ENCODE assay signal across 20 cellular contexts in genomic region chrX:54446084-54446483, GRCh38. TPM values are rescaled to one million over a fixed set of nuclear protein-coding genes. Genes with fewer than 3 reads are reported as not detected.
DNase-seq lines count a peak whose midpoint lies in the region; ATAC-seq and TF ChIP-seq lines count a peak whose summit lies in the region.
"Had no signal": no experiment of that assay in that cellular context is flagged by ENCODE, and none has a peak within 500 bp of the region (broad histone marks: within the 10 kb centered on the region; RNA-seq: fewer than 3 reads in every experiment).

No MANE protein-coding gene starts in this region.

- no peaks in the 10 kb centered on the region for H3K27me3 ChIP-seq in H9 (ENCODE audit: insufficient read depth, low read length)
- H3K27me3 ChIP-seq: MG63, Peyer's patch, SJSA1 had no signal

- no peak overlapping the region for H3K4me3 Mint-ChIP-seq in H9
- H3K4me3 Mint-ChIP-seq in WTC11 = no peak overlapping the region
- H3K4me3 Mint-ChIP-seq in osteocyte (ENCODE audit: unreplicated experiment) = no peak overlapping the region
- H3K4me3 Mint-ChIP-seq: B cell, CD14-positive monocyte had no signal

- H3K27ac ChIP-seq in H9 (ENCODE audit: insufficient read length, low read depth, low read length) = no peak overlapping the region
- H3K27ac ChIP-seq: A549, Peyer's patch, SJSA1 had no signal

- no peak overlapping the region for H2AFZ ChIP-seq in H9 (ENCODE audit: low read length)

- no peak overlapping the region for H2BK20ac ChIP-seq in H9 (ENCODE audit: low read depth, low read length, poor library complexity, severe bottlenecking)

- H3K18ac ChIP-seq in H9 (ENCODE audit: insufficient read length, low read depth, low read length) = no peak overlapping the region

- H4K20me1 ChIP-seq in H9 (ENCODE audit: control insufficient read depth, insufficient read depth, insufficient read length) = no peaks in the 10 kb centered on the region

- H3K79me1 ChIP-seq in H9 (ENCODE audit: insufficient read depth, low read depth, low read length, poor library complexity, severe bottlenecking) = no peaks in the 10 kb centered on the region

- DNase-seq in H9 (peak; percentile 82), WTC11 (ENCODE audit: low spot score) (peak; percentile 21), islet precursor cell (peak; percentile 60), NCI-H510A treated with DMSO at 0.1 percent for 48 hours (lab: John Stamatoyannopoulos, UW) (no peak), DMS79 treated with DMSO at 0.1 percent for 48 hours (lab: John Stamatoyannopoulos, UW) (no peak), osteocyte (ENCODE audit: extremely low spot score, unreplicated experiment) (no peak)
- DNase-seq: DMS53, HCEC 1CT, MG63, NCI-H1048, NCI-H1417 treated with DMSO at 0.1 percent for 48 hours, NCI-H187, NCI-H446 treated with DMSO at 0.1 percent for 48 hours, Peyer's patch had no signal

- H4K5ac ChIP-seq in H9 (ENCODE audit: insufficient read length, low read depth, low read length) = no peak overlapping the region

- H3K79me2 ChIP-seq in H9 (ENCODE audit: insufficient read depth, low read length) = peaks cover 5% of the 10 kb centered on the region; the same call in 1 of the 2 replicates

- H3K9me3 ChIP-seq in H9 (ENCODE audit: control insufficient read depth, low read depth, low read length) = peaks cover 21% of the 10 kb centered on the region
- H3K9me3 ChIP-seq: A549, MG63, Peyer's patch, SJSA1 had no signal

- H3K4me1 ChIP-seq in H9 (ENCODE audit: insufficient read depth, low read length) = no peaks in the 10 kb centered on the region
- H3K4me1 ChIP-seq: SJSA1 had no signal

- H3K27ac Mint-ChIP-seq in H9 (no peak overlapping the region), WTC11 (no peak overlapping the region), osteocyte (ENCODE audit: unreplicated experiment) (no peak overlapping the region)
- H3K27ac Mint-ChIP-seq: B cell, CD14-positive monocyte had no signal

- no peak overlapping the region for H4K91ac ChIP-seq in H9 (ENCODE audit: insufficient read length, low read depth, low read length)

- no peak overlapping the region for H3K9ac ChIP-seq in H9 (ENCODE audit: extremely low read depth, insufficient read length, low read length)

- no peak overlapping the region for H2AK5ac ChIP-seq in H9 (ENCODE audit: insufficient read length, low read length)

- H3K27me3 Mint-ChIP-seq in H9 (ENCODE audit: low read depth) (peaks cover 3% of the 10 kb centered on the region; the same call in 1 of the 2 replicates), WTC11 (ENCODE audit: low read depth) (no peaks in the 10 kb centered on the region), osteocyte (ENCODE audit: unreplicated experiment) (no peaks in the 10 kb centered on the region)
- H3K27me3 Mint-ChIP-seq: B cell had no signal

- no peak overlapping the region for H2BK12ac ChIP-seq in H9 (ENCODE audit: insufficient read length, low read depth, low read length)

- POLR2A ChIA-PET in WTC11 (lab: Charles Lee) = interaction anchor here (0.7 kb wide), 1 partner anchor 70 kb away, joined by 4 read pairs; no protein-coding TSS in a partner anchor

- no peak overlapping the region for H3K56ac ChIP-seq in H9 (ENCODE audit: insufficient read length, low read depth, low read length)

- WGBS in H9 (ENCODE audit: extremely low coverage, insufficient read length, low lambda C conversion rate) = no CpG with 5 or more reads among the region's 17 CpGs

- no peak overlapping the region for H2BK120ac ChIP-seq in H9 (ENCODE audit: low read depth, low read length, poor library complexity, severe bottlenecking)

- no peak for TF ChIP-seq CTCF in H9 (conservative IDR thresholded peaks at IDR 0.05)
- no peak for TF ChIP-seq CTCF in WTC11 (IDR thresholded peaks at IDR 0.05)
- no peak for TF ChIP-seq CTCF in osteocyte (IDR thresholded peaks at IDR 0.05)

- H3K9me3 Mint-ChIP-seq in H9 (peaks cover 71 to 83% of the 10 kb centered on the region in 2 experiments), WTC11 (no peaks in the 10 kb centered on the region), osteocyte (ENCODE audit: unreplicated experiment) (peaks cover 10% of the 10 kb centered on the region)

- H3K4ac ChIP-seq in H9 (ENCODE audit: low read depth, low read length) = no peak overlapping the region

- H3K4me2 ChIP-seq in H9 (ENCODE audit: insufficient read depth, insufficient read length, low read length) = no peak overlapping the region
- H3K4me2 ChIP-seq: A549 had no signal

- no peak overlapping the region for H2BK5ac ChIP-seq in H9 (ENCODE audit: insufficient read length, low read length)

- no peak overlapping the region for H3K23ac ChIP-seq in H9 (ENCODE audit: insufficient read length, low read depth, low read length)

- H3K23me2 ChIP-seq in H9 (ENCODE audit: insufficient read length, low read depth, low read length, poor library complexity, severe bottlenecking) = no peaks in the 10 kb centered on the region

- H3K36me3 Mint-ChIP-seq in H9 (ENCODE audit: insufficient read depth in 1 of 3, low read depth in 3 of 3) = peaks cover 45 to 76% (median 62%) of the 10 kb centered on the region in 3 experiments
- peaks cover 34% of the 10 kb centered on the region for H3K36me3 Mint-ChIP-seq in WTC11
- H3K36me3 Mint-ChIP-seq in osteocyte (ENCODE audit: unreplicated experiment) = peaks cover 6% of the 10 kb centered on the region

- H3K4me1 Mint-ChIP-seq in H9 (peaks cover 12 to 16% of the 10 kb centered on the region in 2 experiments), WTC11 (peaks cover 22% of the 10 kb centered on the region), osteocyte (ENCODE audit: unreplicated experiment) (peaks cover 10% of the 10 kb centered on the region)

- CTCF ChIA-PET in WTC11 (lab: Charles Lee) = no interaction called here

- no peak overlapping the region for H3T11ph ChIP-seq in H9 (ENCODE audit: low read length)

- no peak overlapping the region for H4K8ac ChIP-seq in H9 (replicated peaks; ENCODE audit: insufficient read length, low read depth, low read length)

- no peak overlapping the region for H2BK15ac ChIP-seq in H9 (ENCODE audit: low read depth, low read length)

- H3K14ac ChIP-seq in H9 (ENCODE audit: insufficient read depth, low read length) = no peak overlapping the region

- ATAC-seq in WTC11 = peak; percentile 74
- no peak for ATAC-seq in HG02981 (IDR thresholded peaks at IDR 0.05; ENCODE audit: unreplicated experiment)

TF ChIP-seq in WTC11, 78 proteins besides CTCF, POLR2A, EP300 and RAD21 (continues in another document):
- TF ChIP-seq E2F5 (CRISPR knock-in tag; IDR thresholded peaks at IDR 0.05) (no peak), SP1 (CRISPR knock-in tag; conservative IDR thresholded peaks at IDR 0.05) (no peak), RELA (CRISPR knock-in tag; IDR thresholded peaks at IDR 0.05; ENCODE audit: borderline replicate concordance) (no peak), MAX (CRISPR knock-in tag; IDR thresholded peaks at IDR 0.05) (no peak), MLX (CRISPR knock-in tag; IDR thresholded peaks at IDR 0.05) (no peak), GTF2I (CRISPR knock-in tag; conservative IDR thresholded peaks at IDR 0.05) (no peak), E2F1 (CRISPR knock-in tag; IDR thresholded peaks at IDR 0.05) (no peak), GABPB1 (CRISPR knock-in tag; IDR thresholded peaks at IDR 0.05) (no peak), ZNF138 (CRISPR knock-in tag; conservative IDR thresholded peaks at IDR 0.05) (no peak), SMAD3 (CRISPR knock-in tag; IDR thresholded peaks at IDR 0.05; ENCODE audit: borderline replicate concordance) (no peak), NR2C2 (CRISPR knock-in tag; IDR thresholded peaks at IDR 0.05) (no peak), ZNF263 (CRISPR knock-in tag; IDR thresholded peaks at IDR 0.05; ENCODE audit: low read depth) (no peak)

RNA-seq across cellular contexts. Expression of gene TSR2, which starts 5.9 kb away (rescaled TPM):
- total RNA-seq in H9 (2021) (51.5 and 51.7 TPM in 2 replicates), WTC11 (2021) (43.4 to 47.4 TPM (median 45.5 TPM) in 3 replicates), osteocyte (25.2 and 29.1 TPM in 2 replicates)

RNA-seq across cellular contexts. Expression of gene FGD1, which starts 50.0 kb away (rescaled TPM):
- total RNA-seq in H9 (2021) (19.2 and 20.2 TPM in 2 replicates), WTC11 (2021) (32.8 to 36.3 TPM (median 33.7 TPM) in 3 replicates), osteocyte (29.0 and 29.5 TPM in 2 replicates)
- total RNA-seq: T-helper 1 cell treated with Interleukin-12 subunit alpha and Interleukin-12 subunit beta and Interleukin-4 antibody, amounts not matched to agents 30 ng/mL and 1 ng/mL, for 36 hours had no signal

Comparison
In these comparisons a context has a peak if more than half of its experiments do, and no peak if none do; other contexts are left out.
1. DNase-seq: peak in H9 (single experiment), WTC11 (single experiment) and islet precursor cell (single experiment); none in NCI-H510A treated with DMSO at 0.1 percent for 48 hours (single experiment), DMS79 treated with DMSO at 0.1 percent for 48 hours (single experiment) and osteocyte (single experiment).